Comparison of ENCODE assay signal across 1 cellular context in genomic region chr9:75088646-75089368, GRCh38.
TF ChIP-seq lines count a peak whose summit lies in the region.

No MANE protein-coding gene starts in this region.

TF ChIP-seq in endothelial cell of umbilical vein, 7 proteins besides CTCF, POLR2A, EP300 and RAD21:
- no peak for TF ChIP-seq JUN (IDR thresholded peaks at IDR 0.05; ENCODE audit: borderline replicate concordance, insufficient read depth, insufficient read length, low read depth)
TF ChIP-seq in endothelial cell of umbilical vein: peak in this region for 0.
